In the genomic region with DNA sequence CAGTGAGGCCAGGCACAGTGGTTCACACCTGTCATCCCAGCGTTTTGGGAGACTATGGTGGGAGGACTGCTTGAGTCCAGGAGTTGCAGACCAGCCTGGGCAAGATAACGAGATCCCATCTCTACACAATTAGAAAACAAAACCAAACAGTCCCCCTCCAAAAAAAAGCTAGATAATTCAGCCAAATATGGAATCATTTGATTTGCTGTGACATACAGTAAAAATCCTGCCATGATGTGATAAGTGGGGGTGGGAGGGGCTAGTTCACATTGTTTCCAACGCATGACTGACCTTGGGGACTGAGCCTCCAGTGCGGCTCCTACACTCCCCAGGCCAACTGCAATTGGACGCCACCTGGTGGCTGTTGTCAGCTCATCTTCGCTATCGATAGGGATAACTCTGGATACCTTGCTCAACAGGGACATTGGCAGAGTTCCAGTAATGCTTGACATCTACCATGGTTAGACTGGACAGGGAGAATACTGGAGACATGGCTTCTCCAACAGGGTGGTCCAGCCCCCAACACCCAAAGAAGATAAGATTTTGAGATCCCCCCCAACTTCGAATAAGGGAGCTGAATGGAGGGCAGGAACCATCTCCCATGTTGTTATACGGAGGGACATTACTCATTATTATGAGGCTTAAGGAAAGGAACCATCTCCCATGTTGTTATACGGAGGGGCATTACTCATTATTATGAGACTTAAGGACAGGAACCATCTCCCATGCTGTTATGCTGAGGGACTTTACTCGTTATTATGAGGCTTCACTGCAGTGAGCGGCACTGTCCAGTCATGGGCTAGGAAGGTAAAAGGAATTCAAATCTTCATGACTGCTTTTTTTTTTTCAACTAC, we compare ENCODE assay signal across 8 cellular contexts.
DNase-seq lines count a peak whose midpoint lies in the region; ATAC-seq and TF ChIP-seq lines count a peak whose summit lies in the region.

No MANE protein-coding gene starts in this region.

- H3K79me2 ChIP-seq in PC-9 (ENCODE audit: low read depth): no peaks in the 10 kb centered on the region
- H3K79me2 ChIP-seq in fibroblast of lung (ENCODE audit: control insufficient read depth, insufficient read depth, low read length): no peaks in the 10 kb centered on the region
- H3K79me2 ChIP-seq in neural cell (replicated peaks; ENCODE audit: insufficient read depth, low read length): no peaks in the 10 kb centered on the region

- no TSS peak for BruUV-seq in PC-9 (replicated peaks; lab: Mats Ljungman, UMichigan)

- TF ChIP-seq EP300 in neural cell (conservative IDR thresholded peaks at IDR 0.05; ENCODE audit: poor library complexity, severe bottlenecking): no peak
- no peak for TF ChIP-seq EP300 in upper lobe of left lung (IDR thresholded peaks at IDR 0.05)

- H3K9me3 ChIP-seq in PC-9 (ENCODE audit: insufficient read depth, low read depth) (no peaks in the 10 kb centered on the region), fibroblast of lung (ENCODE audit: control insufficient read depth, insufficient read depth, low read depth, low read length) (no peaks in the 10 kb centered on the region), neural cell (ENCODE audit: low read length) (no peaks in the 10 kb centered on the region), upper lobe of left lung (no peaks in the 10 kb centered on the region)

- DNase-seq in D341Med (ENCODE audit: low spot score) (peak; percentile 88), KBM-7 (peak; percentile 88), PC-9 (peak; percentile 58 to 81), fibroblast of lung (ENCODE audit: low read depth in 2 of 2) (peak; percentile 67 to 82), upper lobe of left lung (peak in 1 of 2 donors; percentile 89)
- DNase-seq in activated T-cell treated with anti-CD3 and anti-CD28 coated beads, Interleukin-2, amount 50 U/mL, for 48 hours: peak; percentile 82 to 83

- CTCF ChIA-PET in PC-9 (lab: Charles Lee): interaction anchor here (0.6 to 1.7 kb wide), 7 partner anchors 8 to 272 kb away, joined by 3 to 14 read pairs (median 3); no protein-coding TSS in a partner anchor

- H3K9ac ChIP-seq in fibroblast of lung (ENCODE audit: insufficient read depth, low read length): no peak overlapping the region
- no peak overlapping the region for H3K9ac ChIP-seq in neural cell (ENCODE audit: low read length)

- H3K36me3 ChIP-seq in PC-9 (ENCODE audit: low read depth): no peaks in the 10 kb centered on the region
- no peaks in the 10 kb centered on the region for H3K36me3 ChIP-seq in fibroblast of lung (ENCODE audit: control insufficient read depth, insufficient read depth, low read length)
- no peaks in the 10 kb centered on the region for H3K36me3 ChIP-seq in neural cell (ENCODE audit: insufficient read depth, low read length)
- H3K36me3 ChIP-seq in upper lobe of left lung: no peaks in the 10 kb centered on the region

- TF ChIP-seq CTCF in PC-9 (conservative IDR thresholded peaks at IDR 0.05) (peak; percentile 67), fibroblast of lung (conservative IDR thresholded peaks at IDR 0.05 in 1 of 2, IDR thresholded peaks at IDR 0.05 in 1 of 2; ENCODE audit: low read depth in 1 of 2, low read length in 2 of 2) (peak; percentile 73 to 82), neural cell (IDR thresholded peaks at IDR 0.05; ENCODE audit: poor library complexity, severe bottlenecking) (peak; percentile 50), upper lobe of left lung (IDR thresholded peaks at IDR 0.05) (peak; percentile 57 to 84 (median 74))

- in situ Hi-C loops in KBM-7 (cut with MboI; ENCODE audit: low pct_unique_long_range_greater_than_20kb, low sequenced_read_pairs): no loop called here

- no peak overlapping the region for H3K27ac ChIP-seq in PC-9
- H3K27ac ChIP-seq in fibroblast of lung (ENCODE audit: insufficient read depth, low read length): no peak overlapping the region
- no peak overlapping the region for H3K27ac ChIP-seq in neural cell (ENCODE audit: low read length)
- no peak overlapping the region for H3K27ac ChIP-seq in upper lobe of left lung

- H2AFZ ChIP-seq in PC-9 (no peak overlapping the region), fibroblast of lung (ENCODE audit: low read length) (no peak overlapping the region), neural cell (ENCODE audit: low read depth, low read length) (no peak overlapping the region)

- H4K20me1 ChIP-seq in PC-9 (ENCODE audit: insufficient read depth) (no peaks in the 10 kb centered on the region), fibroblast of lung (ENCODE audit: control insufficient read depth, extremely low read depth, insufficient read depth, low read length) (no peaks in the 10 kb centered on the region), neural cell (ENCODE audit: insufficient read depth) (no peaks in the 10 kb centered on the region)

- TF ChIP-seq POLR2A in upper lobe of left lung (IDR thresholded peaks at IDR 0.05): no peak

- H3K4me2 ChIP-seq in PC-9 (no peak overlapping the region), fibroblast of lung (ENCODE audit: extremely low read depth, insufficient read depth, low read length) (peak overlapping the region; percentile 27), neural cell (ENCODE audit: low read length) (no peak overlapping the region)

- H3K9me2 ChIP-seq in PC-9 (ENCODE audit: insufficient read depth) (no peaks in the 10 kb centered on the region), neural cell (ENCODE audit: insufficient read depth, low read length) (no peaks in the 10 kb centered on the region)

- H3K27me3 ChIP-seq in PC-9 (ENCODE audit: insufficient read depth, low read depth): no peaks in the 10 kb centered on the region
- no peaks in the 10 kb centered on the region for H3K27me3 ChIP-seq in fibroblast of lung (ENCODE audit: control insufficient read depth, insufficient read depth, low read length)
- H3K27me3 ChIP-seq in neural cell (ENCODE audit: insufficient read depth, low read depth, low read length): no peaks in the 10 kb centered on the region
- H3K27me3 ChIP-seq in upper lobe of left lung: no peaks in the 10 kb centered on the region

- peak; percentile 1 for ATAC-seq in GM21529 (IDR thresholded peaks at IDR 0.05; ENCODE audit: unreplicated experiment)
- peak; percentile 89 to 95 for ATAC-seq in upper lobe of left lung (ENCODE audit: low FRiP score in 2 of 2)

- intact Hi-C loops in PC-9 (cut with micrococcal nuclease; ENCODE audit: unreplicated experiment): loop anchor here (1.0 to 2.0 kb wide), 2 partner anchors 132 to 303 kb away; no protein-coding TSS in a partner anchor

- peaks cover 33% of the 10 kb centered on the region; the same call in 1 of the 2 replicates for H3K4me1 ChIP-seq in PC-9 (replicated peaks; ENCODE audit: insufficient read depth)
- H3K4me1 ChIP-seq in fibroblast of lung (ENCODE audit: control insufficient read depth, extremely low read depth, insufficient read depth, low read length): peaks cover 5% of the 10 kb centered on the region
- H3K4me1 ChIP-seq in upper lobe of left lung: peaks cover 0 to 4% (median 0%) of the 10 kb centered on the region in 4 donors

- peak; percentile 41 for TF ChIP-seq RAD21 in neural cell (conservative IDR thresholded peaks at IDR 0.05)

- POLR2A ChIA-PET in PC-9 (lab: Charles Lee; ENCODE audit: unreplicated experiment): interaction anchor here (0.5 to 0.8 kb wide), 7 partner anchors 8 to 1277 kb away, joined by 3 to 16 read pairs (median 5); no protein-coding TSS in a partner anchor

- H3F3A ChIP-seq in PC-9 (ENCODE audit: insufficient read depth, low read depth) (peaks cover 12% of the 10 kb centered on the region), neural cell (ENCODE audit: insufficient read depth, low read length, poor library complexity, severe bottlenecking) (no peaks in the 10 kb centered on the region)

- 47 to 58% methylated on average over 12 of the region's 12 CpGs for WGBS in upper lobe of left lung, 2 donors

- H3K4me3 ChIP-seq in PC-9 (no peak overlapping the region), fibroblast of lung (replicated peaks in 1 of 4; ENCODE audit: control extremely low read depth in 1 of 4, insufficient read depth in 1 of 4, low read depth in 3 of 4, low read length in 4 of 4) (no peak overlapping the region), neural cell (ENCODE audit: low read length) (no peak overlapping the region), upper lobe of left lung (no peak overlapping the region)

TF ChIP-seq in neural cell, 6 proteins besides CTCF, POLR2A, EP300 and RAD21:
- TF ChIP-seq MXI1 (conservative IDR thresholded peaks at IDR 0.05; ENCODE audit: poor library complexity, severe bottlenecking): no peak
- TF ChIP-seq SMC3 (conservative IDR thresholded peaks at IDR 0.05; ENCODE audit: poor library complexity): peak; percentile 59
- TF ChIP-seq, protein P1, sequence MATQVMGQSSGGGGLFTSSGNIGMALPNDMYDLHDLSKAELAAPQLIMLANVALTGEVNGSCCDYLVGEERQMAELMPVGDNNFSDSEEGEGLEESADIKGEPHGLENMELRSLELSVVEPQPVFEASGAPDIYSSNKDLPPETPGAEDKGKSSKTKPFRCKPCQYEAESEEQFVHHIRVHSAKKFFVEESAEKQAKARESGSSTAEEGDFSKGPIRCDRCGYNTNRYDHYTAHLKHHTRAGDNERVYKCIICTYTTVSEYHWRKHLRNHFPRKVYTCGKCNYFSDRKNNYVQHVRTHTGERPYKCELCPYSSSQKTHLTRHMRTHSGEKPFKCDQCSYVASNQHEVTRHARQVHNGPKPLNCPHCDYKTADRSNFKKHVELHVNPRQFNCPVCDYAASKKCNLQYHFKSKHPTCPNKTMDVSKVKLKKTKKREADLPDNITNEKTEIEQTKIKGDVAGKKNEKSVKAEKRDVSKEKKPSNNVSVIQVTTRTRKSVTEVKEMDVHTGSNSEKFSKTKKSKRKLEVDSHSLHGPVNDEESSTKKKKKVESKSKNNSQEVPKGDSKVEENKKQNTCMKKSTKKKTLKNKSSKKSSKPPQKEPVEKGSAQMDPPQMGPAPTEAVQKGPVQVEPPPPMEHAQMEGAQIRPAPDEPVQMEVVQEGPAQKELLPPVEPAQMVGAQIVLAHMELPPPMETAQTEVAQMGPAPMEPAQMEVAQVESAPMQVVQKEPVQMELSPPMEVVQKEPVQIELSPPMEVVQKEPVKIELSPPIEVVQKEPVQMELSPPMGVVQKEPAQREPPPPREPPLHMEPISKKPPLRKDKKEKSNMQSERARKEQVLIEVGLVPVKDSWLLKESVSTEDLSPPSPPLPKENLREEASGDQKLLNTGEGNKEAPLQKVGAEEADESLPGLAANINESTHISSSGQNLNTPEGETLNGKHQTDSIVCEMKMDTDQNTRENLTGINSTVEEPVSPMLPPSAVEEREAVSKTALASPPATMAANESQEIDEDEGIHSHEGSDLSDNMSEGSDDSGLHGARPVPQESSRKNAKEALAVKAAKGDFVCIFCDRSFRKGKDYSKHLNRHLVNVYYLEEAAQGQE (IDR thresholded peaks at IDR 0.05; ENCODE audit: borderline replicate concordance): no peak
